ENCODE assay signal across 27 cellular contexts in genomic region chr21:46600305-46600704, GRCh38. TPM values are rescaled to one million over a fixed set of nuclear protein-coding genes. Genes with fewer than 3 reads are reported as not detected.
"Had no signal": no experiment of that assay in that cellular context is flagged by ENCODE, and none has a peak within 500 bp of the region (broad histone marks: within the 10 kb centered on the region; RNA-seq: fewer than 3 reads in every experiment).

No MANE protein-coding gene starts in this region.

- H3K36me3 Mint-ChIP-seq: activated CD8-positive, alpha-beta memory T cell treated with anti-CD3 and anti-CD28 coated beads, Interleukin-2, amount 10 ng/mL, durations not matched to agents 7 days and 5 days; activated naive CD4-positive, alpha-beta T cell treated with anti-CD3 and anti-CD28 coated beads, Interleukin-2, amount 50 U/mL, for 24 hours had no signal

- H3K27ac Mint-ChIP-seq: activated CD4-positive, alpha-beta T cell treated with anti-CD3 and anti-CD28 coated beads for 36 hours; activated CD8-positive, alpha-beta memory T cell treated with anti-CD3 and anti-CD28 coated beads, Interleukin-2, amount 10 ng/mL, durations not matched to agents 7 days and 5 days; activated CD8-positive, alpha-beta T cell treated with anti-CD3 and anti-CD28 coated beads, Interleukin-2, amount 10 ng/mL, durations not matched to agents 7 days and 5 days; activated T-helper 2 cell treated with anti-CD3 and anti-CD28 coated beads, Interferon-gamma antibody, Interleukin-2, Interleukin-4, amounts not matched to agents 10 μg/mL and 5 μg/mL and 100 μg/mL, durations not matched to agents 14 hours and 24 hours and 36 hours; nephron progenitor cell; T-helper 2 cell treated with Interferon-gamma antibody and Interleukin-4, amounts not matched to agents 5 μg/mL and 100 μg/mL, for 36 hours had no signal

- H3K9me3 Mint-ChIP-seq: activated naive CD4-positive, alpha-beta T cell treated with anti-CD3 and anti-CD28 coated beads, Interleukin-2, amount 50 U/mL, for 24 hours; T-helper 2 cell treated with Interferon-gamma antibody and Interleukin-4, amounts not matched to agents 5 μg/mL and 100 μg/mL, for 36 hours had no signal

- H3K27me3 Mint-ChIP-seq: activated CD4-positive, alpha-beta T cell treated with anti-CD3 and anti-CD28 coated beads for 36 hours; activated CD8-positive, alpha-beta memory T cell treated with anti-CD3 and anti-CD28 coated beads, Interleukin-2, amount 10 ng/mL, durations not matched to agents 7 days and 5 days; activated naive CD4-positive, alpha-beta T cell treated with anti-CD3 and anti-CD28 coated beads, Interleukin-2, amount 50 U/mL, for 24 hours had no signal

- H3K4me3 Mint-ChIP-seq: activated CD4-positive, alpha-beta T cell treated with anti-CD3 and anti-CD28 coated beads for 36 hours; activated CD8-positive, alpha-beta memory T cell treated with anti-CD3 and anti-CD28 coated beads, Interleukin-2, amount 10 ng/mL, durations not matched to agents 7 days and 5 days; activated CD8-positive, alpha-beta T cell treated with anti-CD3 and anti-CD28 coated beads, Interleukin-2, amount 10 ng/mL, durations not matched to agents 7 days and 5 days; nephron progenitor cell; T-helper 2 cell treated with Interferon-gamma antibody and Interleukin-4, amounts not matched to agents 5 μg/mL and 100 μg/mL, for 36 hours had no signal

- ATAC-seq: activated CD4-positive, alpha-beta T cell treated with anti-CD3 and anti-CD28 coated beads for 36 hours; activated CD8-positive, alpha-beta memory T cell treated with anti-CD3 and anti-CD28 coated beads, Interleukin-2, amount 10 ng/mL, durations not matched to agents 7 days and 5 days; activated CD8-positive, alpha-beta T cell treated with anti-CD3 and anti-CD28 coated beads, Interleukin-2, amount 10 ng/mL, durations not matched to agents 7 days and 5 days; body of pancreas; pancreas; psoas muscle had no signal

- DNase-seq: activated CD4-positive, alpha-beta T cell treated with anti-CD3 and anti-CD28 coated beads for 36 hours; activated CD4-positive, CD25-positive, alpha-beta regulatory T cell; activated CD8-positive, alpha-beta memory T cell treated with anti-CD3 and anti-CD28 coated beads, Interleukin-2, amount 10 ng/mL, durations not matched to agents 7 days and 5 days; activated CD8-positive, alpha-beta T cell treated with anti-CD3 and anti-CD28 coated beads, Interleukin-2, amount 10 ng/mL, durations not matched to agents 7 days and 5 days; activated T-cell treated with anti-CD3 and anti-CD28 coated beads, Interleukin-2, amount 50 U/mL, for 48 hours; adrenal gland; body of pancreas; cortex of kidney; esophagus squamous epithelium; foreskin melanocyte; left ventricle myocardium inferior; mesendoderm; nephron progenitor cell; nucleus accumbens; pancreas; psoas muscle; stimulated activated CD4-positive, alpha-beta T cell treated with anti-CD3 and anti-CD28 coated beads, Interleukin-15, amount 100 ng/mL, for 24 hours; stimulated activated CD4-positive, alpha-beta T cell treated with anti-CD3 and anti-CD28 coated beads, Interleukin-2, amount 100 ng/mL, for 24 hours; stimulated activated naive CD4-positive, alpha-beta T cell; T-helper 1 cell; testis; transverse colon had no signal

- H3K27ac ChIP-seq: body of pancreas, epithelial cell of prostate, pancreas, psoas muscle, testis, transverse colon had no signal

RNA-seq across cellular contexts. Expression of gene S100B, which starts 4.6 kb away (rescaled TPM):
- total RNA-seq: activated CD4-positive, alpha-beta T cell treated with anti-CD3 and anti-CD28 coated beads for 36 hours; activated T-helper 2 cell treated with anti-CD3 and anti-CD28 coated beads, Interferon-gamma antibody, Interleukin-2, Interleukin-4, amounts not matched to agents 10 μg/mL and 5 μg/mL and 100 μg/mL, durations not matched to agents 14 hours and 24 hours and 36 hours; smooth muscle cell had no signal
- polyA plus RNA-seq: smooth muscle cell had no signal
